In genomic region chr16:4081035-4081434, GRCh38 we compare ENCODE assay signal across 11 cellular contexts. TPM values are rescaled to one million over a fixed set of nuclear protein-coding genes. Genes with fewer than 3 reads are reported as not detected.
DNase-seq lines count a peak whose midpoint lies in the region; ATAC-seq and TF ChIP-seq lines count a peak whose summit lies in the region.
"Had no signal": no experiment of that assay in that cellular context is flagged by ENCODE, and none has a peak within 500 bp of the region (broad histone marks: within the 10 kb centered on the region; RNA-seq: fewer than 3 reads in every experiment).

No MANE protein-coding gene starts in this region.

- DNase-seq in HFFc6 (no peak), NCI-H2227 treated with DMSO at 0.1 percent for 48 hours (lab: John Stamatoyannopoulos, UW) (peak; percentile 46), endothelial cell (ENCODE audit: low spot score) (no peak), posterior vena cava (ENCODE audit: low spot score) (peak; percentile 46), C1 segment of cervical spinal cord (lab: John Stamatoyannopoulos, UW) (no peak), NCI-H1436 treated with DMSO at 0.1 percent for 48 hours (lab: John Stamatoyannopoulos, UW) (no peak)
- DNase-seq: Caco-2, MM.1S had no signal

- H3K4me3 Mint-ChIP-seq in HFFc6 = peak overlapping the region; percentile 6; the same call in 1 of the 2 replicates
- no peak overlapping the region for H3K4me3 Mint-ChIP-seq in endothelial cell (ENCODE audit: unreplicated experiment)

- H3K27ac Mint-ChIP-seq in HFFc6 = no peak overlapping the region; the same call in 1 of the 2 replicates
- peak overlapping the region; percentile 7 for H3K27ac Mint-ChIP-seq in endothelial cell (ENCODE audit: unreplicated experiment)

- no peak for ATAC-seq in gastroesophageal sphincter

- H3K27me3 Mint-ChIP-seq in HFFc6 (ENCODE audit: insufficient read depth) (peaks cover 1% of the 10 kb centered on the region; the same call in 1 of the 2 replicates), endothelial cell (ENCODE audit: unreplicated experiment) (peaks cover 6% of the 10 kb centered on the region)

- H3K27ac ChIP-seq in gastroesophageal sphincter = peak overlapping the region in 2 of 4 donors; percentile 7 to 44
- H3K27ac ChIP-seq: suprapubic skin had no signal

- TF ChIP-seq EP300 in gastroesophageal sphincter (IDR thresholded peaks at IDR 0.05) = no peak

- peaks cover 0 to 6% of the 10 kb centered on the region in 2 donors for H3K36me3 ChIP-seq in gastroesophageal sphincter
- H3K36me3 ChIP-seq: suprapubic skin had no signal

- H3K9me3 Mint-ChIP-seq in HFFc6 = no peaks in the 10 kb centered on the region
- H3K9me3 Mint-ChIP-seq in endothelial cell (ENCODE audit: unreplicated experiment) = no peaks in the 10 kb centered on the region

- no peaks in the 10 kb centered on the region for H3K27me3 ChIP-seq in gastroesophageal sphincter
- H3K27me3 ChIP-seq: suprapubic skin had no signal

- TF ChIP-seq POLR2A in gastroesophageal sphincter (IDR thresholded peaks at IDR 0.05) = no peak

- no peaks in the 10 kb centered on the region for H3K9me3 ChIP-seq in gastroesophageal sphincter
- H3K9me3 ChIP-seq: Caco-2, suprapubic skin had no signal

- intact Hi-C loops in posterior vena cava (cut with DNase I) = no loop called here

- H3K36me3 Mint-ChIP-seq in HFFc6 (ENCODE audit: low read depth) = peaks cover 19% of the 10 kb centered on the region; the same call in 1 of the 2 replicates
- H3K36me3 Mint-ChIP-seq in endothelial cell (ENCODE audit: low read depth, unreplicated experiment) = no peaks in the 10 kb centered on the region

- TF ChIP-seq CTCF in HFFc6 (IDR thresholded peaks at IDR 0.05) = no peak
- TF ChIP-seq CTCF in endothelial cell (IDR thresholded peaks at IDR 0.05; ENCODE audit: unreplicated experiment) = no peak
- no peak for TF ChIP-seq CTCF in gastroesophageal sphincter (IDR thresholded peaks at IDR 0.05)

- peaks cover 0 to 24% (median 0%) of the 10 kb centered on the region in 3 donors for H3K4me1 ChIP-seq in gastroesophageal sphincter

- peaks cover 23% of the 10 kb centered on the region for H3K4me1 Mint-ChIP-seq in HFFc6 (ENCODE audit: low read depth)
- no peaks in the 10 kb centered on the region for H3K4me1 Mint-ChIP-seq in endothelial cell (ENCODE audit: unreplicated experiment)

- no peak overlapping the region for H3K4me3 ChIP-seq in gastroesophageal sphincter
- H3K4me3 ChIP-seq: lung, suprapubic skin had no signal

- WGBS in gastroesophageal sphincter (ENCODE audit: low coverage in 1 of 2), 2 donors = 23 to 32% methylated on average over 6 to 8 of the region's 10 CpGs

RNA-seq across cellular contexts. Expression of gene ADCY9, which starts 35.2 kb away (rescaled TPM):
- 10 to 100 TPM; 20.8 to 24.8 (median 22.6) TPM for total RNA-seq in HFFc6 (2021; fragmentation: NEBNext Ultra II Directional; extraction: Animal tissue kit (Norgen Biotek cat#: 25700))
- total RNA-seq in endothelial cell (ENCODE audit: unreplicated experiment) (3.3 TPM), posterior vena cava (10 to 100 TPM; 20.8 to 20.9 TPM), gastroesophageal sphincter (10 to 100 TPM; 33.0 to 83.5 (median 43.4) TPM)

Comparison
In these comparisons a context has a peak if more than half of its experiments do, and no peak if none do; other contexts are left out.
1. DNase-seq: peak in NCI-H2227 treated with DMSO at 0.1 percent for 48 hours (single experiment) and posterior vena cava (single experiment); none in HFFc6 (single experiment), endothelial cell (single experiment), C1 segment of cervical spinal cord (0 of 14) and NCI-H1436 treated with DMSO at 0.1 percent for 48 hours (single experiment).